Comparison of ENCODE assay signal across 9 cellular contexts in the genomic region with DNA sequence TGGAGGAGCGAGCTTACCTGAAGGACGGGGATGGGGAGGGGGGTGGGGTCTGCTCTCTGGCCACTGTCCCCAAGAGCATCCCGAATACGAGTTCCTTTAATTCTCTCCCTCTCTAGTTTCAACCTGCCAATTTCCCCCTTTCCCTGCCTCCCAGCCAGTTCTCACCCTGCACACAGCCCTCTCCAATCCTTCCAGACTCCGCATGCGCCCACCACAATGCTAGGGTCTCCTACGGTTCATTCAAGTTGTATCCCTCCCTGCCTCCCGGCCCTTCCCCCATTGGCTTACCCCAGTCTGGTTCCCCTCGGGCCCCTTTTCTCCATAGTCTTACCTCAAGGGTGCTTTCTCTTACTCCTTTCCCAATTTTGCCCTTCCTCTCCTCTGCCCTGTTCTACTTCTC. TPM values are rescaled to one million over a fixed set of nuclear protein-coding genes. Genes with fewer than 3 reads are reported as not detected.
A peak's percentile ranks its signal among the peaks of the same experiment; 100 is the strongest.
DNase-seq lines count a peak whose midpoint lies in the region; ATAC-seq and TF ChIP-seq lines count a peak whose summit lies in the region.
"Had no signal": no experiment of that assay in that cellular context is flagged by ENCODE, and none has a peak within 500 bp of the region (broad histone marks: within the 10 kb centered on the region; RNA-seq: fewer than 3 reads in every experiment).

No MANE protein-coding gene starts in this region.

- no peaks in the 10 kb centered on the region for H3K36me3 ChIP-seq in CD8-positive, alpha-beta memory T cell (ENCODE audit: insufficient read depth, low read length)
- H3K36me3 ChIP-seq in RWPE2 (ENCODE audit: low read depth) = peaks cover 16% of the 10 kb centered on the region
- H3K36me3 ChIP-seq in prostate gland = no peaks in the 10 kb centered on the region

- 39% methylated on average over 9 of the region's 9 CpGs for WGBS in prostate gland

- H3K27me3 Mint-ChIP-seq in CD8-positive, alpha-beta memory T cell = peaks cover 0 to 3% of the 10 kb centered on the region in 2 donors

- H3K27me3 ChIP-seq in CD8-positive, alpha-beta memory T cell (ENCODE audit: insufficient read depth, low read length, poor library complexity, severe bottlenecking) = no peaks in the 10 kb centered on the region
- H3K27me3 ChIP-seq in RWPE2 (ENCODE audit: insufficient read depth, poor library complexity, severe bottlenecking) (no peaks in the 10 kb centered on the region), prostate gland (replicated peaks; ENCODE audit: insufficient read depth) (no peaks in the 10 kb centered on the region)

- no peaks in the 10 kb centered on the region for H3K9me3 Mint-ChIP-seq in CD8-positive, alpha-beta memory T cell

- peaks cover 24% of the 10 kb centered on the region for H3K4me1 ChIP-seq in CD8-positive, alpha-beta memory T cell (ENCODE audit: insufficient read depth, low read length)
- H3K4me1 ChIP-seq in RWPE2 (ENCODE audit: insufficient read depth, poor library complexity, severe bottlenecking) (peaks cover 20% of the 10 kb centered on the region), prostate gland (replicated peaks) (peaks cover 5% of the 10 kb centered on the region)

- TF ChIP-seq POLR2A in prostate gland (IDR thresholded peaks at IDR 0.05) = no peak

- TF ChIP-seq CTCF in RWPE2 (IDR thresholded peaks at IDR 0.05; ENCODE audit: poor library complexity, severe bottlenecking) (no peak), fibroblast of the aortic adventitia (IDR thresholded peaks at IDR 0.05; ENCODE audit: insufficient read depth, low read length) (no peak), prostate gland (IDR thresholded peaks at IDR 0.05) (no peak)

- peaks cover 19 to 41% (median 30%) of the 10 kb centered on the region in 3 donors for H3K4me1 Mint-ChIP-seq in CD8-positive, alpha-beta memory T cell

- no peak for DNase-seq in CD8-positive, alpha-beta memory T cell
- DNase-seq in RWPE2 (ENCODE audit: low spot score) (no peak), fibroblast of the aortic adventitia (ENCODE audit: low read depth) (peak; percentile 10), prostate gland (ENCODE audit: low spot score) (no peak), NCI-H1092 (lab: John Stamatoyannopoulos, UW) (no peak), C1 segment of cervical spinal cord (lab: John Stamatoyannopoulos, UW) (no peak), NCI-H526 treated with DMSO at 0.1 percent for 48 hours (lab: John Stamatoyannopoulos, UW) (no peak)

- H3K4me3 ChIP-seq in CD8-positive, alpha-beta memory T cell (ENCODE audit: low read length) = no peak overlapping the region
- H3K4me3 ChIP-seq in RWPE2 (ENCODE audit: severe bottlenecking) (peak overlapping the region; percentile 44), fibroblast of the aortic adventitia (ENCODE audit: low read depth, low read length) (peak overlapping the region; percentile 83), prostate gland (peak overlapping the region; percentile 44 to 48)

- peak overlapping the region; percentile 51 to 90 (median 80) for H3K4me3 Mint-ChIP-seq in CD8-positive, alpha-beta memory T cell

- H3K9me3 ChIP-seq in CD8-positive, alpha-beta memory T cell (ENCODE audit: low read length) = no peaks in the 10 kb centered on the region
- no peaks in the 10 kb centered on the region for H3K9me3 ChIP-seq in RWPE2 (ENCODE audit: severe bottlenecking)
- H3K9me3 ChIP-seq in prostate gland = no peaks in the 10 kb centered on the region

- CTCF ChIA-PET in CD8-positive, alpha-beta memory T cell (lab: Charles Lee) = interaction anchor here (0.9 to 14.7 kb wide), 3 partner anchors 17 to 63 kb away, joined by 4 to 243 read pairs (median 30); partner anchors contain the start of gene SPRYD3

- intact Hi-C loops in prostate gland (cut with DNase I) = loop anchor here (5.0 kb wide), 1 partner anchor 61 kb away; no protein-coding TSS in a partner anchor

- peak overlapping the region; percentile 43 to 87 (median 72) for H3K27ac Mint-ChIP-seq in CD8-positive, alpha-beta memory T cell

- POLR2A ChIA-PET in CD8-positive, alpha-beta memory T cell (lab: Charles Lee) = interaction anchor here (3.0 kb wide), 1 partner anchor 18 kb away, joined by 18 read pairs; the partner anchor contains the start of gene SPRYD3

- no peak overlapping the region for H3K27ac ChIP-seq in CD8-positive, alpha-beta memory T cell (ENCODE audit: low read depth, low read length)
- peak overlapping the region; percentile 93 for H3K27ac ChIP-seq in RWPE2 (ENCODE audit: poor library complexity, severe bottlenecking)
- H3K27ac ChIP-seq in prostate gland = peak overlapping the region; percentile 71 to 86
- H3K27ac ChIP-seq: SK-N-MC had no signal

- ATAC-seq in RWPE2 (ENCODE audit: low read depth) (no peak), HG02981 (IDR thresholded peaks at IDR 0.05; ENCODE audit: unreplicated experiment) (no peak)

- no peaks in the 10 kb centered on the region for H3K36me3 Mint-ChIP-seq in CD8-positive, alpha-beta memory T cell

RNA-seq across cellular contexts. Expression of gene IGFBP6, which starts 0.7 kb away (rescaled TPM):
- total RNA-seq in CD8-positive, alpha-beta memory T cell = 1 to 10 TPM; 1.5 to 1.6 TPM
- 8.9 TPM for polyA plus RNA-seq in CD8-positive, alpha-beta memory T cell
- total RNA-seq in fibroblast of the aortic adventitia (ENCODE audit: low replicate concordance) (723 and 2,626 TPM in 2 replicates), prostate gland (100 to 1,000 TPM; 189 to 532 TPM)

RNA-seq across cellular contexts. Expression of gene SOAT2, which starts 6.5 kb away (rescaled TPM):
- under 1 TPM; 0.48 to 1.00 TPM for total RNA-seq in CD8-positive, alpha-beta memory T cell
- polyA plus RNA-seq in CD8-positive, alpha-beta memory T cell = 0.76 TPM
- 0.09 TPM in 1 of 2 replicates, not detected in the other for total RNA-seq in fibroblast of the aortic adventitia (ENCODE audit: low replicate concordance)
- total RNA-seq in prostate gland = under 1 TPM; 0.14 to 0.28 TPM

RNA-seq across cellular contexts. Expression of gene SPRYD3, which starts 17.6 kb away (rescaled TPM):
- total RNA-seq in CD8-positive, alpha-beta memory T cell = 10 to 100 TPM; 40.1 to 43.3 TPM
- 63.0 TPM for polyA plus RNA-seq in CD8-positive, alpha-beta memory T cell
- total RNA-seq in fibroblast of the aortic adventitia (ENCODE audit: low replicate concordance) (27.1 and 33.0 TPM in 2 replicates), prostate gland (10 to 100 TPM; 38.7 to 54.4 TPM)

RNA-seq across cellular contexts. Expression of gene TNS2, which starts 46.9 kb away (rescaled TPM):
- total RNA-seq in CD8-positive, alpha-beta memory T cell = 1 to 10 TPM; 2.1 to 5.6 TPM
- polyA plus RNA-seq in CD8-positive, alpha-beta memory T cell = 0.35 TPM
- total RNA-seq in fibroblast of the aortic adventitia (ENCODE audit: low replicate concordance) (60.5 and 77.4 TPM in 2 replicates), prostate gland (100 to 1,000 TPM in 1 of 2 donors, 10 to 100 TPM in 1; 66.5 to 180 TPM)

Comparison
In these comparisons a context has a peak if more than half of its experiments do, and no peak if none do; other contexts are left out.
1. RNA of gene IGFBP6, which starts 0.7 kb away (total RNA-seq): 723 to 2,626 TPM in fibroblast of the aortic adventitia and 189 to 532 TPM in prostate gland; 1.5 to 1.6 TPM in CD8-positive, alpha-beta memory T cell; every median in the first group is over 10 times any median in the second.